Comparison of ENCODE assay signal across 1 cellular context in genomic region chr3:72753495-72753894, GRCh38.
A peak's percentile ranks its signal among the peaks of the same experiment; 100 is the strongest.
TF ChIP-seq lines count a peak whose summit lies in the region.

No MANE protein-coding gene starts in this region.

TF ChIP-seq in HepG2, 621 proteins besides CTCF, POLR2A, EP300 and RAD21 (continued from another document):
- TF ChIP-seq HNF1A (IDR thresholded peaks at IDR 0.05; ENCODE audit: low read depth), result 0 out of 2 replicates have a peak, but pooled peaks have one; percentile 38
- TF ChIP-seq HNF1A (CRISPR knock-in tag; IDR thresholded peaks at IDR 0.05; ENCODE audit: borderline replicate concordance), result no peak
- no peak for TF ChIP-seq ZNF780A (CRISPR knock-in tag; IDR thresholded peaks at IDR 0.05)
